1 cellular context compared by ENCODE assay signal in the genomic region with DNA sequence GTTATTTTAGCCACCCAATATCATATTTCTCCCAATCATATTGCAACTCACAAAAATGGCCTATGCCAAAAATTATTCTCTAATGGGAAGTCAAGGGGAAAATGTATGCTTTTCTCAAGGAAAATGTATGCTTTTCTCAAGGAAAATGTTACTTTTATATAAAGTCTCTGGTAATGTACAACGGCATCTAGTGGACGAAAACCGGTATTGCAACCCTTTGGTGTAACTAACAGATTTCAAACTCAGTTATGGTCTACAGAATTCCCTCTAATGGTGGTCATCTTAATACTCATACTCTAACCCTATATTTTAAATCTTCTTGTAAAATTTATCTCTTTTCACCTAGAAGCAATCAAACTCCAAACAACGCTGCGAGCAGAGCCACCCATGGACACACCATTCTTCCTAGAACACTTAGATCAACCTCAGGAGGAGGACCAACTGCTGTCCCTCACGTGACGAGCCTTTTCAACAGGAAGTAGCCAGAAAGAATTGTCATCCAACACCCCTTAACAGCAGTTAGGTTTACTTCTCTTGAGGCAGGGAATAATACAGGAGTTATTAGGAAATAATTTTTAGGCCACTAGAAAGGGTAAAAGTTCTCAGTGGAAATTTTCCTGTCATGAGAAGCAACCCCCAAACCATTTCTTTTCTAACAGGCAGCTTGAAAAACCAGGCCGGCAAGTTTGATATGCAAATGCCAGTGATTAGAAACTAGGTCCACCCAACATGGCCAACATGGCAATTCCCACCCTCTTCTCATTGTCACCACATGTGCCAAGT.
TF ChIP-seq lines count a peak whose summit lies in the region.

No MANE protein-coding gene starts in this region.

TF ChIP-seq in HepG2, 621 proteins besides CTCF, POLR2A, EP300 and RAD21 (continued from another document):
- TF ChIP-seq ETV5 (CRISPR knock-in tag; IDR thresholded peaks at IDR 0.05; ENCODE audit: borderline replicate concordance) (no peak), TMF1 (CRISPR knock-in tag; IDR thresholded peaks at IDR 0.05; ENCODE audit: low read depth) (no peak), BORCS8-MEF2B (CRISPR knock-in tag; IDR thresholded peaks at IDR 0.05) (no peak), ZNF577 (CRISPR knock-in tag; IDR thresholded peaks at IDR 0.05; ENCODE audit: borderline replicate concordance, low read depth) (no peak), MTA1 (CRISPR knock-in tag; IDR thresholded peaks at IDR 0.05; ENCODE audit: borderline replicate concordance) (no peak), SMAD1 (CRISPR knock-in tag; IDR thresholded peaks at IDR 0.05; ENCODE audit: borderline replicate concordance, low read depth) (no peak)
